ENCODE assay signal across 10 cellular contexts in genomic region chr2:42147641-42148274, GRCh38. TPM values are rescaled to one million over a fixed set of nuclear protein-coding genes. Genes with fewer than 3 reads are reported as not detected.
A peak's percentile ranks its signal among the peaks of the same experiment; 100 is the strongest.
DNase-seq lines count a peak whose midpoint lies in the region; ATAC-seq and TF ChIP-seq lines count a peak whose summit lies in the region.
"Had no signal": no experiment of that assay in that cellular context is flagged by ENCODE, and none has a peak within 500 bp of the region (broad histone marks: within the 10 kb centered on the region; RNA-seq: fewer than 3 reads in every experiment).

No MANE protein-coding gene starts in this region.

- no peaks in the 10 kb centered on the region for H3K36me3 Mint-ChIP-seq in MCF 10A (ENCODE audit: insufficient read depth, unreplicated experiment)
- H3K36me3 Mint-ChIP-seq: brain had no signal

- no peak for ATAC-seq in thoracic aorta (ENCODE audit: insufficient number of reproducible peaks, low FRiP score, low read depth)
- ATAC-seq in GM21723 (IDR thresholded peaks at IDR 0.05; ENCODE audit: unreplicated experiment), result no peak
- ATAC-seq in GM21515 (IDR thresholded peaks at IDR 0.05; ENCODE audit: unreplicated experiment), result no peak

- BruUV-seq in MCF 10A (replicated peaks; lab: Mats Ljungman, UMichigan), result no TSS peak

- H3K27me3 ChIP-seq in thoracic aorta (replicated peaks; ENCODE audit: insufficient read depth), result no peaks in the 10 kb centered on the region

- peak; percentile 34 for DNase-seq in LHCN-M2 (ENCODE audit: low read depth)
- peak; percentile 35 for DNase-seq in MCF 10A (ENCODE audit: unreplicated experiment)
- peak; percentile 59 for DNase-seq in left kidney (ENCODE audit: low read depth, low spot score)
- no peak for DNase-seq in thoracic aorta (ENCODE audit: low spot score)
- no peak for DNase-seq in stimulated activated CD4-positive, alpha-beta T cell treated with anti-CD3 and anti-CD28 coated beads, Interleukin-4, amount 100 ng/mL, for 1 hour
- DNase-seq: glutamatergic neuron, NCI-H510A had no signal

- POLR2A ChIA-PET in MCF 10A (lab: Yijun Ruan, JAX), result interaction anchor here (0.6 to 1.6 kb wide), 4 partner anchors 9 to 143 kb away, joined by 3 to 8 read pairs (median 4); no protein-coding TSS in a partner anchor

- no peak overlapping the region for H3K4me3 ChIP-seq in thoracic aorta

- CTCF ChIA-PET in MCF 10A (lab: Yijun Ruan, JAX), result interaction anchor here (0.9 kb wide), 1 partner anchor 42 kb away, joined by 4 read pairs; no protein-coding TSS in a partner anchor

- no peaks in the 10 kb centered on the region for H3K27me3 Mint-ChIP-seq in MCF 10A (ENCODE audit: insufficient read depth, unreplicated experiment)

- no peaks in the 10 kb centered on the region for H3K9me3 Mint-ChIP-seq in MCF 10A (ENCODE audit: unreplicated experiment)

- TF ChIP-seq CTCF in MCF 10A (IDR thresholded peaks at IDR 0.05; ENCODE audit: unreplicated experiment) (no peak), thoracic aorta (IDR thresholded peaks at IDR 0.05) (no peak)

- peak overlapping the region; percentile 19 to 59 for H3K27ac ChIP-seq in thoracic aorta

- no peak overlapping the region for H3K4me3 Mint-ChIP-seq in MCF 10A (ENCODE audit: unreplicated experiment)
- H3K4me3 Mint-ChIP-seq: brain had no signal

- H3K9me3 ChIP-seq in thoracic aorta, result no peaks in the 10 kb centered on the region

- no peaks in the 10 kb centered on the region for H3K36me3 ChIP-seq in thoracic aorta

- intact Hi-C loops in MCF 10A (cut with micrococcal nuclease), result no loop called here

- H3K27ac Mint-ChIP-seq in MCF 10A (ENCODE audit: low read depth, unreplicated experiment), result peak overlapping the region; percentile 61

- peaks cover 11% of the 10 kb centered on the region for H3K4me1 Mint-ChIP-seq in MCF 10A (ENCODE audit: insufficient read depth, unreplicated experiment)

- H3K4me1 ChIP-seq in thoracic aorta (ENCODE audit: control insufficient read depth in 1 of 2, low read depth in 2 of 2), result peaks cover 16 to 47% of the 10 kb centered on the region in 2 donors

RNA-seq across cellular contexts. Expression of gene EML4, which starts 21.4 kb away (rescaled TPM):
- total RNA-seq in LHCN-M2 (2014; rRNA removed), result 39.9 and 48.9 TPM in 2 replicates
- polyA plus RNA-seq in LHCN-M2 (2012), result 16.5 TPM
- total RNA-seq in MCF 10A (2022), result 31.2 and 34.5 TPM in 2 replicates
- 10 to 100 TPM; 32.8 to 59.9 TPM for total RNA-seq in thoracic aorta

Comparison
In these comparisons a context has a peak if more than half of its experiments do, and no peak if none do; other contexts are left out.
1. DNase-seq: peak in LHCN-M2 (single experiment), MCF 10A (single experiment) and left kidney (single experiment); none in thoracic aorta (single experiment) and stimulated activated CD4-positive, alpha-beta T cell treated with anti-CD3 and anti-CD28 coated beads, Interleukin-4, amount 100 ng/mL, for 1 hour (single experiment).